Comparison of ENCODE assay signal across 27 cellular contexts in the genomic region with DNA sequence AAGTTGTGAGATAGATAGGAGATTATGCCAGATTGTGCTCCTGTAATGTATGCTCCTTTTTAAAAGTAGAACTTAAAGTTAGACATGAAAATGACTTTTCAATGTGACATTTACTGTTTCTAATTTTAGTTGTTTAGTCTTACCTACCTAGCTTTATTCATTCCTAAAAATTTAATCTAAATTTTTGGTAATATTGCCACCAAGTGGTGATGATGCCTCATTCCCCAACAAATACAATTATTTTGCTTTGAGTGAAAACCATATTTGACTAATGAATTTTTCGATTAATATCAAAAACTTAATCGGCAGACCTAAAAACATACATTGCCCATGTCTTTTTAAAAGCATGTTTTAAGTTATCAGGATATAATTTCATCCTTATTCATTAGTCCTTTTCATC. TPM values are rescaled to one million over a fixed set of nuclear protein-coding genes. Genes with fewer than 3 reads are reported as not detected.
DNase-seq lines count a peak whose midpoint lies in the region; ATAC-seq, FAIRE-seq and TF ChIP-seq lines count a peak whose summit lies in the region.
"Had no signal": no experiment of that assay in that cellular context is flagged by ENCODE, and none has a peak within 500 bp of the region (broad histone marks: within the 10 kb centered on the region; RNA-seq: fewer than 3 reads in every experiment).

No MANE protein-coding gene starts in this region.

- no peaks in the 10 kb centered on the region for H3K27me3 Mint-ChIP-seq in neural progenitor cell (ENCODE audit: insufficient read depth, low read depth)
- no peaks in the 10 kb centered on the region for H3K27me3 Mint-ChIP-seq in WTC11 (ENCODE audit: low read depth)
- H3K27me3 Mint-ChIP-seq: activated CD4-positive, alpha-beta T cell treated with anti-CD3 and anti-CD28 coated beads for 36 hours; CD4-positive, CD25-positive, alpha-beta regulatory T cell had no signal

- no peaks in the 10 kb centered on the region for H3K9me1 ChIP-seq in endothelial cell of umbilical vein (replicated peaks; ENCODE audit: control insufficient read depth, extremely low read depth, insufficient read depth, low read length)

- H3K27me3 ChIP-seq in PC-9 (ENCODE audit: insufficient read depth, low read depth) (no peaks in the 10 kb centered on the region), endothelial cell of umbilical vein (ENCODE audit: control insufficient read depth in 2 of 2, insufficient read depth in 2 of 2, low read length in 2 of 2) (no peaks in the 10 kb centered on the region), neural progenitor cell (no peaks in the 10 kb centered on the region), HAP-1 (ENCODE audit: low read depth) (no peaks in the 10 kb centered on the region)
- H3K27me3 ChIP-seq: adrenal gland, stomach, tibial artery had no signal

- FAIRE-seq in GM18507 (lab: Jason Lieb, UNC) (peak; percentile 33), endothelial cell of umbilical vein (lab: Jason Lieb, UNC) (peak; percentile 44)
- FAIRE-seq: bronchial epithelial cell had no signal

- DNase-seq in GM18507 (ENCODE audit: extremely low spot score, insufficient read length, low read depth) (no peak), PC-9 (no peak), endothelial cell of umbilical vein (ENCODE audit: low read depth, low spot score) (no peak), neural progenitor cell (ENCODE audit: low spot score) (no peak), HAP-1 (ENCODE audit: low spot score in 2 of 2) (no peak), NCI-H2171 treated with DMSO at 0.1 percent for 48 hours (lab: John Stamatoyannopoulos, UW) (no peak), WTC11 (ENCODE audit: low spot score) (no peak)
- DNase-seq: activated CD4-positive, alpha-beta T cell treated with anti-CD3 and anti-CD28 coated beads for 36 hours; activated naive CD4-positive, alpha-beta T cell; adrenal gland; CD4-positive, CD25-positive, alpha-beta regulatory T cell; cortex of kidney; DMS153; endodermal cell; head of caudate nucleus; Karpas-422; NCI-H1092; NCI-H1930; NCI-H226; psoas muscle; SHP77 treated with DMSO at 0.1 percent for 48 hours; stimulated activated CD8-positive, alpha-beta memory T cell treated with anti-CD3 and anti-CD28 coated beads, Interleukin-4, amount 100 ng/mL, for 48 hours; stomach; T-helper 1 cell; tibial artery had no signal

- H3K79me2 ChIP-seq in PC-9 (ENCODE audit: low read depth) (no peaks in the 10 kb centered on the region), endothelial cell of umbilical vein (ENCODE audit: control insufficient read depth, insufficient read depth, low read length) (no peaks in the 10 kb centered on the region), neural progenitor cell (ENCODE audit: low read depth) (no peaks in the 10 kb centered on the region)

- ATAC-seq in GM21360 (IDR thresholded peaks at IDR 0.05; ENCODE audit: unreplicated experiment) (no peak), WTC11 (no peak)
- ATAC-seq: activated CD4-positive, alpha-beta T cell treated with anti-CD3 and anti-CD28 coated beads for 36 hours; psoas muscle had no signal

- H3K27ac Mint-ChIP-seq in neural progenitor cell (no peak overlapping the region), WTC11 (no peak overlapping the region)
- H3K27ac Mint-ChIP-seq: CD4-positive, CD25-positive, alpha-beta regulatory T cell; endodermal cell had no signal

- no peak overlapping the region for H3K27ac ChIP-seq in PC-9
- no peak overlapping the region for H3K27ac ChIP-seq in endothelial cell of umbilical vein (ENCODE audit: insufficient read depth, low read depth, low read length)
- no peak overlapping the region for H3K27ac ChIP-seq in neural progenitor cell
- H3K27ac ChIP-seq: adrenal gland, psoas muscle, stomach, tibial artery had no signal

- POLR2A ChIA-PET in PC-9 (lab: Charles Lee; ENCODE audit: unreplicated experiment) = no interaction called here
- POLR2A ChIA-PET in endothelial cell of umbilical vein (lab: Charles Lee) = no interaction called here
- POLR2A ChIA-PET in WTC11 (lab: Charles Lee) = no interaction called here

- in situ Hi-C loops in HAP-1 (cut with MboI; ENCODE audit: low sequenced_read_pairs) = no loop called here

- H3F3A ChIP-seq in PC-9 (ENCODE audit: insufficient read depth, low read depth) = peaks cover 7% of the 10 kb centered on the region; the same call in 1 of the 2 replicates
- H3F3A ChIP-seq in neural progenitor cell (ENCODE audit: low read depth) = peaks cover 33% of the 10 kb centered on the region

- H3K9me3 Mint-ChIP-seq in neural progenitor cell = no peaks in the 10 kb centered on the region
- H3K9me3 Mint-ChIP-seq in WTC11 = no peaks in the 10 kb centered on the region
- H3K9me3 Mint-ChIP-seq: CD4-positive, CD25-positive, alpha-beta regulatory T cell; endodermal cell had no signal

- BruUV-seq in PC-9 (replicated peaks; lab: Mats Ljungman, UMichigan) = no TSS peak
- BruUV-seq in endothelial cell of umbilical vein (replicated peaks; lab: Mats Ljungman, UMichigan) = no TSS peak

- no peak overlapping the region for H2AFZ ChIP-seq in PC-9
- no peak overlapping the region for H2AFZ ChIP-seq in endothelial cell of umbilical vein (ENCODE audit: low read depth, low read length)
- H2AFZ ChIP-seq in neural progenitor cell (replicated peaks) = no peak overlapping the region

- no peaks in the 10 kb centered on the region for H3K4me1 ChIP-seq in PC-9 (replicated peaks; ENCODE audit: insufficient read depth)
- peaks cover 7% of the 10 kb centered on the region for H3K4me1 ChIP-seq in endothelial cell of umbilical vein (ENCODE audit: control insufficient read depth, extremely low read depth, insufficient read depth, low read length)
- H3K4me1 ChIP-seq in neural progenitor cell = no peaks in the 10 kb centered on the region
- no peaks in the 10 kb centered on the region for H3K4me1 ChIP-seq in HAP-1
- H3K4me1 ChIP-seq: adrenal gland, psoas muscle, stomach, tibial artery had no signal

- H3K36me3 ChIP-seq in PC-9 (ENCODE audit: low read depth) (peaks cover 37% of the 10 kb centered on the region), endothelial cell of umbilical vein (ENCODE audit: control insufficient read depth in 2 of 2, extremely low read depth in 1 of 2, insufficient read depth in 2 of 2, low read length in 2 of 2) (peaks cover 4 to 15% of the 10 kb centered on the region in 2 experiments), neural progenitor cell (peaks cover 10% of the 10 kb centered on the region), HAP-1 (replicated peaks) (peaks cover 52% of the 10 kb centered on the region)

- intact Hi-C loops in PC-9 (cut with micrococcal nuclease; ENCODE audit: unreplicated experiment) (no loop called here), endothelial cell of umbilical vein (cut with micrococcal nuclease) (no loop called here)

- peak; percentile 28; the same call in 1 of the 2 replicates for TF ChIP-seq CTCF in PC-9 (conservative IDR thresholded peaks at IDR 0.05)
- no peak for TF ChIP-seq CTCF in endothelial cell of umbilical vein (IDR thresholded peaks at IDR 0.05; ENCODE audit: extremely low read depth in 1 of 2, insufficient read depth in 1 of 2, low read depth in 1 of 2, low read length in 2 of 2)
- TF ChIP-seq CTCF in neural progenitor cell (IDR thresholded peaks at IDR 0.05) = peak; percentile 7
- TF ChIP-seq CTCF in WTC11 (IDR thresholded peaks at IDR 0.05) = no peak

- H3K4me3 ChIP-seq in PC-9 = no peak overlapping the region
- H3K4me3 ChIP-seq in endothelial cell of umbilical vein (replicated peaks in 1 of 3; ENCODE audit: insufficient read depth in 1 of 3, low read depth in 1 of 3, low read length in 3 of 3) = no peak overlapping the region
- H3K4me3 ChIP-seq in neural progenitor cell = no peak overlapping the region
- H3K4me3 ChIP-seq in HAP-1 = no peak overlapping the region
- H3K4me3 ChIP-seq: adrenal gland, psoas muscle, stomach, tibial artery had no signal

- peaks cover 9% of the 10 kb centered on the region for H3K36me3 Mint-ChIP-seq in neural progenitor cell
- H3K36me3 Mint-ChIP-seq in WTC11 = peaks cover 32% of the 10 kb centered on the region

- no peak overlapping the region for H3K4me2 ChIP-seq in PC-9
- H3K4me2 ChIP-seq in endothelial cell of umbilical vein (ENCODE audit: insufficient read depth, low read length) = no peak overlapping the region
- no peak overlapping the region for H3K4me2 ChIP-seq in neural progenitor cell

- no peak overlapping the region for H3K4me3 Mint-ChIP-seq in neural progenitor cell
- no peak overlapping the region for H3K4me3 Mint-ChIP-seq in WTC11
- H3K4me3 Mint-ChIP-seq: activated CD4-positive, alpha-beta T cell treated with anti-CD3 and anti-CD28 coated beads for 36 hours; CD4-positive, CD25-positive, alpha-beta regulatory T cell; endodermal cell had no signal

- dilution Hi-C loops in endothelial cell of umbilical vein (cut with MboI; ENCODE audit: extremely low pct_ligation_motif_present, low sequenced_read_pairs) = no loop called here

- TF ChIP-seq POLR2A in endothelial cell of umbilical vein (IDR thresholded peaks at IDR 0.05; ENCODE audit: low read depth, low read length) = no peak

- H3K4me1 Mint-ChIP-seq in neural progenitor cell = no peaks in the 10 kb centered on the region
- H3K4me1 Mint-ChIP-seq in WTC11 = no peaks in the 10 kb centered on the region
- H3K4me1 Mint-ChIP-seq: activated CD4-positive, alpha-beta T cell treated with anti-CD3 and anti-CD28 coated beads for 36 hours; endodermal cell had no signal

- H3K9ac ChIP-seq in endothelial cell of umbilical vein (replicated peaks; ENCODE audit: extremely low read depth, insufficient read depth, low read length) = no peak overlapping the region
- H3K9ac ChIP-seq in neural progenitor cell = no peak overlapping the region

- CTCF ChIA-PET in PC-9 (lab: Charles Lee) = no interaction called here
- CTCF ChIA-PET in endothelial cell of umbilical vein (lab: Charles Lee) = interaction anchor here (0.6 to 4.0 kb wide), 5 partner anchors 23 to 1441 kb away, joined by 3 to 22 read pairs (median 3); no protein-coding TSS in a partner anchor
- CTCF ChIA-PET in WTC11 (lab: Charles Lee) = no interaction called here

- H3K9me3 ChIP-seq in PC-9 (ENCODE audit: insufficient read depth, low read depth) = no peaks in the 10 kb centered on the region
- H3K9me3 ChIP-seq in endothelial cell of umbilical vein (replicated peaks; ENCODE audit: control insufficient read depth, insufficient read depth, low read length) = no peaks in the 10 kb centered on the region
- H3K9me3 ChIP-seq in neural progenitor cell (ENCODE audit: low read depth) = no peaks in the 10 kb centered on the region
- H3K9me3 ChIP-seq in HAP-1 = no peaks in the 10 kb centered on the region
- H3K9me3 ChIP-seq: adrenal gland, psoas muscle, stomach, tibial artery had no signal

- no peaks in the 10 kb centered on the region for H3K9me2 ChIP-seq in PC-9 (ENCODE audit: insufficient read depth)

- no peaks in the 10 kb centered on the region; the same call in 1 of the 2 replicates for H4K20me1 ChIP-seq in PC-9 (ENCODE audit: insufficient read depth)
- H4K20me1 ChIP-seq in endothelial cell of umbilical vein (replicated peaks; ENCODE audit: control insufficient read depth, extremely low read depth, insufficient read depth, low read length) = no peaks in the 10 kb centered on the region
- H4K20me1 ChIP-seq in neural progenitor cell (ENCODE audit: low read depth) = no peaks in the 10 kb centered on the region

RNA-seq across cellular contexts. Expression of gene PPWD1, which starts 25.6 kb away (rescaled TPM):
- total RNA-seq in PC-9 (2021) = 37.4 and 38.9 TPM in 2 replicates
- 40.9 and 41.9 TPM in 2 replicates for total RNA-seq in endothelial cell of umbilical vein
- polyA plus RNA-seq in endothelial cell of umbilical vein = 3.3 and 4.9 TPM in 2 replicates
- polyA plus RNA-seq in endothelial cell of umbilical vein (2011; cell fraction: cytosol; rRNA removed) = 6.5 and 6.8 TPM in 2 replicates
- polyA plus RNA-seq in endothelial cell of umbilical vein (2011; cell fraction: nucleus; rRNA removed) = 49.9 and 67.6 TPM in 2 replicates
- polyA plus RNA-seq in endothelial cell of umbilical vein (2012) = 29.2 and 39.2 TPM in 2 replicates
- polyA minus RNA-seq in endothelial cell of umbilical vein = 13.6 and 13.9 TPM in 2 replicates
- 11.5 TPM for polyA minus RNA-seq in endothelial cell of umbilical vein (2011; cell fraction: cytosol; rRNA and poly(A)+ RNA removed)
- polyA minus RNA-seq in endothelial cell of umbilical vein (2011; cell fraction: nucleus; rRNA and poly(A)+ RNA removed) = 47.8 and 82.3 TPM in 2 replicates
- 60.2 and 89.9 TPM in 2 replicates for total RNA-seq in neural progenitor cell (ENCODE audit: low replicate concordance)
- 34.7 to 36.4 TPM (median 35.7 TPM) in 3 replicates for total RNA-seq in WTC11 (2021)

RNA-seq across cellular contexts. Expression of gene CENPK, which starts 25.7 kb away (rescaled TPM):
- total RNA-seq in PC-9 (2021) (34.6 and 45.6 TPM in 2 replicates), endothelial cell of umbilical vein (49.3 and 50.7 TPM in 2 replicates), neural progenitor cell (ENCODE audit: low replicate concordance) (73.7 and 134 TPM in 2 replicates), WTC11 (2021) (33.8 to 37.5 TPM (median 36.6 TPM) in 3 replicates)
- 4.4 and 8.0 TPM in 2 replicates for polyA plus RNA-seq in endothelial cell of umbilical vein
- 9.1 and 9.2 TPM in 2 replicates for polyA plus RNA-seq in endothelial cell of umbilical vein (2011; cell fraction: cytosol; rRNA removed)
- polyA plus RNA-seq in endothelial cell of umbilical vein (2011; cell fraction: nucleus; rRNA removed) = 22.8 and 38.9 TPM in 2 replicates
- polyA plus RNA-seq in endothelial cell of umbilical vein (2012) = 16.8 and 23.9 TPM in 2 replicates
- polyA minus RNA-seq in endothelial cell of umbilical vein = 15.0 and 16.0 TPM in 2 replicates
- polyA minus RNA-seq in endothelial cell of umbilical vein (2011; cell fraction: cytosol; rRNA and poly(A)+ RNA removed) = 9.1 TPM
- 42.7 and 86.8 TPM in 2 replicates for polyA minus RNA-seq in endothelial cell of umbilical vein (2011; cell fraction: nucleus; rRNA and poly(A)+ RNA removed)

RNA-seq across cellular contexts. Expression of gene TRIM23, which starts 35.4 kb away (rescaled TPM):
- total RNA-seq in PC-9 (2021) = 6.8 and 9.7 TPM in 2 replicates
- total RNA-seq in endothelial cell of umbilical vein = 10.0 and 10.6 TPM in 2 replicates
- 2.2 and 2.5 TPM in 2 replicates for polyA plus RNA-seq in endothelial cell of umbilical vein
- polyA plus RNA-seq in endothelial cell of umbilical vein (2011; cell fraction: cytosol; rRNA removed) = 3.0 TPM in 2 replicates
- polyA plus RNA-seq in endothelial cell of umbilical vein (2011; cell fraction: nucleus; rRNA removed) = 8.4 and 8.6 TPM in 2 replicates
- polyA plus RNA-seq in endothelial cell of umbilical vein (2012) = 5.6 and 5.9 TPM in 2 replicates
- 19.5 and 28.7 TPM in 2 replicates for polyA minus RNA-seq in endothelial cell of umbilical vein
- 8.0 TPM for polyA minus RNA-seq in endothelial cell of umbilical vein (2011; cell fraction: cytosol; rRNA and poly(A)+ RNA removed)
- polyA minus RNA-seq in endothelial cell of umbilical vein (2011; cell fraction: nucleus; rRNA and poly(A)+ RNA removed) = 20.6 and 27.8 TPM in 2 replicates
- 15.5 and 16.6 TPM in 2 replicates for total RNA-seq in neural progenitor cell (ENCODE audit: low replicate concordance)
- total RNA-seq in WTC11 (2021) = 11.2 to 13.0 TPM (median 11.8 TPM) in 3 replicates

RNA-seq across cellular contexts. Expression of gene SHLD3, which starts 36.1 kb away (rescaled TPM):
- total RNA-seq in PC-9 (2021) = 1.9 and 3.3 TPM in 2 replicates
- total RNA-seq in endothelial cell of umbilical vein = 3.6 TPM in 2 replicates
- polyA plus RNA-seq in endothelial cell of umbilical vein = 1.1 and 1.7 TPM in 2 replicates
- polyA plus RNA-seq in endothelial cell of umbilical vein (2011; cell fraction: cytosol; rRNA removed) = 3.0 and 3.3 TPM in 2 replicates
- polyA plus RNA-seq in endothelial cell of umbilical vein (2011; cell fraction: nucleus; rRNA removed) = 3.4 and 4.7 TPM in 2 replicates
- 2.1 and 2.3 TPM in 2 replicates for polyA plus RNA-seq in endothelial cell of umbilical vein (2012)
- 1.1 and 3.1 TPM in 2 replicates for polyA minus RNA-seq in endothelial cell of umbilical vein
- polyA minus RNA-seq in endothelial cell of umbilical vein (2011; cell fraction: cytosol; rRNA and poly(A)+ RNA removed) = 1.6 TPM
- 5.2 and 7.5 TPM in 2 replicates for polyA minus RNA-seq in endothelial cell of umbilical vein (2011; cell fraction: nucleus; rRNA and poly(A)+ RNA removed)
- 5.7 and 8.4 TPM in 2 replicates for total RNA-seq in neural progenitor cell (ENCODE audit: low replicate concordance)
- total RNA-seq in WTC11 (2021) = 1.9 to 3.3 TPM (median 2.5 TPM) in 3 replicates

RNA-seq across cellular contexts. Expression of gene TRAPPC13, which starts 36.1 kb away (rescaled TPM):
- total RNA-seq in PC-9 (2021) (16.2 and 16.5 TPM in 2 replicates), endothelial cell of umbilical vein (16.4 and 24.0 TPM in 2 replicates), neural progenitor cell (ENCODE audit: low replicate concordance) (32.6 and 53.1 TPM in 2 replicates), WTC11 (2021) (16.3 to 18.8 TPM (median 17.0 TPM) in 3 replicates)
- 7.7 and 7.9 TPM in 2 replicates for polyA plus RNA-seq in endothelial cell of umbilical vein
- 7.5 and 11.0 TPM in 2 replicates for polyA plus RNA-seq in endothelial cell of umbilical vein (2011; cell fraction: cytosol; rRNA removed)
- polyA plus RNA-seq in endothelial cell of umbilical vein (2011; cell fraction: nucleus; rRNA removed) = 34.2 and 36.8 TPM in 2 replicates
- 15.6 and 21.9 TPM in 2 replicates for polyA plus RNA-seq in endothelial cell of umbilical vein (2012)
- 7.3 and 13.7 TPM in 2 replicates for polyA minus RNA-seq in endothelial cell of umbilical vein
- 5.4 TPM for polyA minus RNA-seq in endothelial cell of umbilical vein (2011; cell fraction: cytosol; rRNA and poly(A)+ RNA removed)
- 12.4 and 17.2 TPM in 2 replicates for polyA minus RNA-seq in endothelial cell of umbilical vein (2011; cell fraction: nucleus; rRNA and poly(A)+ RNA removed)

Comparison
In these comparisons a context has a peak if more than half of its experiments do, and no peak if none do; other contexts are left out.
1. CTCF ChIP-seq: peak in PC-9 (single experiment) and neural progenitor cell (single experiment); none in endothelial cell of umbilical vein (0 of 2) and WTC11 (single experiment).